14 cellular contexts compared by ENCODE assay signal in the genomic region with DNA sequence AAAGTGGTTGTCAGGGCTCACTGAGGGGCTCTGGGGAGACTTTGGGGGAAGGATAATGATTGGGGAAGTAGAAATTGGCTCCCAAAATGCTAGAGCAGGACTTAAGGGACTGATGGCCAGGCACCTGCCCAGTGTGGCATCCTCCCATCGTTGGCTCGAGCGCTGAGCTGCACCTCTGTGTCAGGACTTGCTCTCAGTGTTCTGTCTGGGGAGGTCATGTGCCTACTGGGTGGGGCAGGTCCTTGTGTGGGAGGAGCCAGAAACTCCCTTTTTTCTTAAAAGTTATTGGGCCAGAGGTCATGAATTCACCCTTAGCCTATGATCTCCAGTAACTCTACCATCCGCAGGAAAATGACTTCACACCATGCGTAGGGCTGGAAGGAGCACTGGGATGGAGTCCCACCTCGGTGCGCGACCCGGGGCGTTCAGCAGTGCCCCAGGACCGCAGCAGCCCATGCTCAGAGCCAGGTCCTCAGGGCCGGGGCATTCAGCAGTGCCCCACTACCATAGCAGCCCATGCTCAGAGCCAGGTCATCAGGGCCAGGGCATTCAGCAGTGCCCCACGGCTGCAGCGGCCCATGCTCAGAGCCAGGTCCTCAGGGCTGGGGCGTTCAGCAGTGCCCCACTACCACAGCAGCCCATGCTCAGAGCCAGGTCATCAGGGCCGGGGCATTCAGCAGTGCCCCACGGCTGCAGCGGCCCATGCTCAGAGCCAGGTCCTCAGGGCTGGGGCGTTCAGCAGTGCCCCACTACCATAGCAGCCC.
"Had no signal": no experiment of that assay in that cellular context is flagged by ENCODE, and none has a peak within 500 bp of the region (broad histone marks: within the 10 kb centered on the region; RNA-seq: fewer than 3 reads in every experiment).

No MANE protein-coding gene starts in this region.

- H3K4me3 Mint-ChIP-seq: activated naive CD8-positive, alpha-beta T cell; immature natural killer cell had no signal

- H3K27me3 ChIP-seq: esophagus squamous epithelium, ovary, tibial nerve had no signal

- H3K27ac ChIP-seq: esophagus squamous epithelium, ovary, tibial nerve had no signal

- H3K36me3 ChIP-seq: ovary had no signal

- H3K4me1 Mint-ChIP-seq: immature natural killer cell had no signal

- H3K9me3 ChIP-seq: ovary had no signal

- H3K4me1 ChIP-seq: esophagus squamous epithelium, tibial nerve had no signal

- DNase-seq: activated CD4-positive, alpha-beta T cell treated with anti-CD3 and anti-CD28 coated beads for 1 hour; activated CD4-positive, alpha-beta T cell treated with anti-CD3 and anti-CD28 coated beads, Interleukin-2, amount 50 U/mL, for 48 hours; anterior cingulate cortex; esophagus squamous epithelium; foreskin fibroblast; glutamatergic neuron; immature natural killer cell; ovary; SIG-M5; T-helper 2 cell had no signal

- ATAC-seq: left colon had no signal

- H3K27ac Mint-ChIP-seq: activated naive CD8-positive, alpha-beta T cell; activated T-helper 2 cell treated with anti-CD3 and anti-CD28 coated beads, Interferon-gamma antibody, Interleukin-2, Interleukin-4, amounts not matched to agents 10 μg/mL and 5 μg/mL and 100 μg/mL, durations not matched to agents 14 hours and 24 hours and 36 hours; immature natural killer cell had no signal

- H3K27me3 Mint-ChIP-seq: activated naive CD8-positive, alpha-beta T cell had no signal

- H3K4me3 ChIP-seq: esophagus squamous epithelium, ovary, tibial nerve had no signal
